ENCODE assay signal across 24 cellular contexts in genomic region chr18:7524786-7525185, GRCh38. TPM values are rescaled to one million over a fixed set of nuclear protein-coding genes. Genes with fewer than 3 reads are reported as not detected.
A peak's percentile ranks its signal among the peaks of the same experiment; 100 is the strongest.
DNase-seq lines count a peak whose midpoint lies in the region; ATAC-seq and TF ChIP-seq lines count a peak whose summit lies in the region.
"Had no signal": no experiment of that assay in that cellular context is flagged by ENCODE, and none has a peak within 500 bp of the region (broad histone marks: within the 10 kb centered on the region; RNA-seq: fewer than 3 reads in every experiment).

No MANE protein-coding gene starts in this region.

- H3K27ac ChIP-seq in left ventricle myocardium inferior (replicated peaks) (peak overlapping the region; percentile 52), neural progenitor cell (no peak overlapping the region)
- H3K27ac ChIP-seq: right lobe of liver, thoracic aorta had no signal

- H3K9me3 ChIP-seq in left ventricle myocardium inferior (replicated peaks) (no peaks in the 10 kb centered on the region), neural progenitor cell (ENCODE audit: low read depth) (no peaks in the 10 kb centered on the region)
- H3K9me3 ChIP-seq: right lobe of liver, thoracic aorta had no signal

- H3K9me3 Mint-ChIP-seq in neural progenitor cell, result no peaks in the 10 kb centered on the region
- H3K9me3 Mint-ChIP-seq: activated T-cell treated with anti-CD3 and anti-CD28 coated beads, Interleukin-2, amount 50 U/mL, for 24 hours had no signal

- H3K9ac ChIP-seq in neural progenitor cell, result no peak overlapping the region

- peaks cover 12% of the 10 kb centered on the region for H3K4me1 Mint-ChIP-seq in neural progenitor cell
- H3K4me1 Mint-ChIP-seq: CD4-positive, CD25-positive, alpha-beta regulatory T cell had no signal

- DNase-seq in left ventricle myocardium inferior (no peak), Right ventricle myocardium inferior (ENCODE audit: missing footprints) (no peak), fibroblast of peridontal ligament (ENCODE audit: extremely low read depth) (peak; percentile 5), neural progenitor cell (ENCODE audit: low spot score) (no peak), NCI-H69 (lab: John Stamatoyannopoulos, UW) (no peak), foreskin melanocyte (no peak), DMS53 treated with DMSO at 0.1 percent for 48 hours (lab: John Stamatoyannopoulos, UW; ENCODE audit: unreplicated experiment) (no peak)
- DNase-seq: activated CD4-positive, alpha-beta T cell treated with anti-CD3 and anti-CD28 coated beads, Interleukin-2, amount 50 U/mL, for 1 hour; activated T-cell treated with anti-CD3 and anti-CD28 coated beads, Interleukin-2, amount 50 U/mL, for 24 hours; caudate nucleus; CD4-positive, CD25-positive, alpha-beta regulatory T cell; DMS53; effector memory CD4-positive, alpha-beta T cell; foreskin fibroblast; MV-4-11; NCI-H2081 treated with DMSO at 0.1 percent for 48 hours; NCI-H774; right lobe of liver; stimulated activated CD4-positive, alpha-beta T cell treated with anti-CD3 and anti-CD28 coated beads, Interleukin-4, amount 100 ng/mL, for 24 hours; stimulated activated CD8-positive, alpha-beta memory T cell treated with anti-CD3 and anti-CD28 coated beads, Interleukin-4, amount 100 ng/mL, for 48 hours had no signal

- peaks cover 6% of the 10 kb centered on the region for H3F3A ChIP-seq in neural progenitor cell (ENCODE audit: low read depth)

- no peak overlapping the region for H3K27ac Mint-ChIP-seq in neural progenitor cell
- H3K27ac Mint-ChIP-seq: activated naive CD4-positive, alpha-beta T cell treated with anti-CD3 and anti-CD28 coated beads, Interleukin-2, amount 50 U/mL, for 72 hours; activated T-cell treated with anti-CD3 and anti-CD28 coated beads, Interleukin-2, amount 50 U/mL, for 24 hours; CD4-positive, CD25-positive, alpha-beta regulatory T cell had no signal

- no peaks in the 10 kb centered on the region for H3K36me3 ChIP-seq in left ventricle myocardium inferior
- no peaks in the 10 kb centered on the region for H3K36me3 ChIP-seq in neural progenitor cell
- H3K36me3 ChIP-seq: right lobe of liver, thoracic aorta had no signal

- TF ChIP-seq CTCF in left ventricle myocardium inferior (IDR thresholded peaks at IDR 0.05; ENCODE audit: borderline replicate concordance) (no peak), neural progenitor cell (IDR thresholded peaks at IDR 0.05) (no peak)

- ATAC-seq in Right ventricle myocardium inferior (no peak), GM18858 (IDR thresholded peaks at IDR 0.05; ENCODE audit: unreplicated experiment) (no peak)
- ATAC-seq: activated naive CD4-positive, alpha-beta T cell treated with anti-CD3 and anti-CD28 coated beads, Interleukin-2, amount 50 U/mL, for 72 hours; Panc1 had no signal

- peaks cover 4% of the 10 kb centered on the region for H3K27me3 Mint-ChIP-seq in neural progenitor cell (ENCODE audit: insufficient read depth, low read depth)
- H3K27me3 Mint-ChIP-seq: activated T-cell treated with anti-CD3 and anti-CD28 coated beads, Interleukin-2, amount 50 U/mL, for 24 hours; CD4-positive, CD25-positive, alpha-beta regulatory T cell had no signal

- H3K79me2 ChIP-seq in neural progenitor cell (ENCODE audit: low read depth), result no peaks in the 10 kb centered on the region

- H3K4me3 ChIP-seq in left ventricle myocardium inferior, result peak overlapping the region; percentile 3
- H3K4me3 ChIP-seq in neural progenitor cell, result no peak overlapping the region
- H3K4me3 ChIP-seq: right lobe of liver, thoracic aorta had no signal

- H3K4me3 Mint-ChIP-seq in neural progenitor cell, result no peak overlapping the region
- H3K4me3 Mint-ChIP-seq: activated T-cell treated with anti-CD3 and anti-CD28 coated beads, Interleukin-2, amount 50 U/mL, for 24 hours had no signal

- no peak overlapping the region for H3K4me2 ChIP-seq in neural progenitor cell

- no peaks in the 10 kb centered on the region for H4K20me1 ChIP-seq in neural progenitor cell (ENCODE audit: low read depth)

- intact Hi-C loops in left ventricle myocardium inferior (cut with micrococcal nuclease), result no loop called here
- intact Hi-C loops in Right ventricle myocardium inferior (cut with DNase I), result no loop called here

- H3K27me3 ChIP-seq in left ventricle myocardium inferior (ENCODE audit: low read depth), result no peaks in the 10 kb centered on the region
- H3K27me3 ChIP-seq in neural progenitor cell, result no peaks in the 10 kb centered on the region
- H3K27me3 ChIP-seq: right lobe of liver had no signal

- H3K4me1 ChIP-seq in left ventricle myocardium inferior (peaks cover 13% of the 10 kb centered on the region), neural progenitor cell (peaks cover 12% of the 10 kb centered on the region)
- H3K4me1 ChIP-seq: right lobe of liver had no signal

- no peaks in the 10 kb centered on the region for H3K36me3 Mint-ChIP-seq in neural progenitor cell
- H3K36me3 Mint-ChIP-seq: activated naive CD4-positive, alpha-beta T cell treated with anti-CD3 and anti-CD28 coated beads, Interleukin-2, amount 50 U/mL, for 72 hours; CD4-positive, CD25-positive, alpha-beta regulatory T cell had no signal

- H2AFZ ChIP-seq in neural progenitor cell (replicated peaks), result peak overlapping the region; percentile 29

RNA-seq across cellular contexts. Expression of gene PTPRM, which starts 42.3 kb away (rescaled TPM):
- total RNA-seq in left ventricle myocardium inferior (132 TPM), Right ventricle myocardium inferior (102 TPM), neural progenitor cell (ENCODE audit: low replicate concordance) (13.9 and 18.6 TPM in 2 replicates)
